7 cellular contexts compared by ENCODE assay signal in genomic region chr1:72282271-72282656, GRCh38. TPM values are rescaled to one million over a fixed set of nuclear protein-coding genes. Genes with fewer than 3 reads are reported as not detected.
DNase-seq lines count a peak whose midpoint lies in the region; ATAC-seq and TF ChIP-seq lines count a peak whose summit lies in the region.

TSS of gene NEGR1 (minus strand) at chr1:72282539.

- H3K4me3 Mint-ChIP-seq in osteocyte (ENCODE audit: unreplicated experiment): no peak within 1 kb of the TSS

- H3K9me3 ChIP-seq in adipocyte (ENCODE audit: control insufficient read depth, low read length): no peaks in the 10 kb centered on the region
- H3K9me3 ChIP-seq in left ventricle myocardium inferior (replicated peaks): no peaks in the 10 kb centered on the region

- peak within 1 kb of the TSS; percentile 89 for H3K27ac Mint-ChIP-seq in osteocyte (ENCODE audit: unreplicated experiment)

- H3K4me3 ChIP-seq in adipocyte (ENCODE audit: low read length): peak within 1 kb of the TSS; percentile 99
- peak within 1 kb of the TSS; percentile 85 for H3K4me3 ChIP-seq in left ventricle myocardium inferior

- no peaks in the 10 kb centered on the region for H3K9me3 Mint-ChIP-seq in osteocyte (ENCODE audit: unreplicated experiment)

- H3K4me1 ChIP-seq in adipocyte (ENCODE audit: control insufficient read depth, insufficient read depth, low read length): peaks cover 25% of the 10 kb centered on the region
- H3K4me1 ChIP-seq in left ventricle myocardium inferior: peaks cover 36% of the 10 kb centered on the region

- peak within 1 kb of the TSS; percentile 96 for H3K27ac ChIP-seq in left ventricle myocardium inferior (replicated peaks)

- H3K36me3 ChIP-seq in adipocyte (ENCODE audit: control insufficient read depth, insufficient read depth, low read length, severe bottlenecking): no peaks in the 10 kb centered on the region
- no peaks in the 10 kb centered on the region for H3K36me3 ChIP-seq in left ventricle myocardium inferior

- H3K27me3 ChIP-seq in adipocyte (replicated peaks; ENCODE audit: control insufficient read depth, insufficient read depth, low read length) (no peaks in the 10 kb centered on the region), left ventricle myocardium inferior (ENCODE audit: low read depth) (no peaks in the 10 kb centered on the region)

- H3K4me1 Mint-ChIP-seq in osteocyte (ENCODE audit: unreplicated experiment): peaks cover 19% of the 10 kb centered on the region

- H3K36me3 Mint-ChIP-seq in osteocyte (ENCODE audit: unreplicated experiment): no peaks in the 10 kb centered on the region

- peak; percentile 78 for DNase-seq in ELR (ENCODE audit: low read depth)
- peak; percentile 49 for DNase-seq in NCI-H146 treated with DMSO at 0.1 percent for 48 hours (lab: John Stamatoyannopoulos, UW; ENCODE audit: unreplicated experiment)
- peak; percentile 81 for DNase-seq in adipocyte (ENCODE audit: low read depth)
- peak; percentile 55 for DNase-seq in left ventricle myocardium inferior
- DNase-seq in osteocyte (ENCODE audit: extremely low spot score, unreplicated experiment): peak; percentile 84
- DNase-seq in AML-193 (lab: John Stamatoyannopoulos, UW): no peak

- H3K27me3 Mint-ChIP-seq in osteocyte (ENCODE audit: unreplicated experiment): no peaks in the 10 kb centered on the region

- intact Hi-C loops in left ventricle myocardium inferior (cut with micrococcal nuclease): no loop called here

- H3K9ac ChIP-seq in adipocyte (ENCODE audit: low read length): peak within 1 kb of the TSS; percentile 100

- no peak for ATAC-seq in GM18868 (IDR thresholded peaks at IDR 0.05; ENCODE audit: unreplicated experiment)

- no peak for TF ChIP-seq CTCF in left ventricle myocardium inferior (IDR thresholded peaks at IDR 0.05; ENCODE audit: borderline replicate concordance)
- TF ChIP-seq CTCF in osteocyte (IDR thresholded peaks at IDR 0.05): no peak

RNA-seq across cellular contexts. Expression of gene NEGR1, which starts in this region (rescaled TPM):
- total RNA-seq in left ventricle myocardium inferior (9.7 TPM), osteocyte (5.0 and 7.6 TPM in 2 replicates)

Comparison
In these comparisons a context has a peak if more than half of its experiments do, and no peak if none do; other contexts are left out.
1. DNase-seq: peak in ELR (single experiment), NCI-H146 treated with DMSO at 0.1 percent for 48 hours (single experiment), adipocyte (single experiment), left ventricle myocardium inferior (single experiment) and osteocyte (single experiment); none in AML-193 (0 of 2).